ENCODE assay signal across 21 cellular contexts in the genomic region with DNA sequence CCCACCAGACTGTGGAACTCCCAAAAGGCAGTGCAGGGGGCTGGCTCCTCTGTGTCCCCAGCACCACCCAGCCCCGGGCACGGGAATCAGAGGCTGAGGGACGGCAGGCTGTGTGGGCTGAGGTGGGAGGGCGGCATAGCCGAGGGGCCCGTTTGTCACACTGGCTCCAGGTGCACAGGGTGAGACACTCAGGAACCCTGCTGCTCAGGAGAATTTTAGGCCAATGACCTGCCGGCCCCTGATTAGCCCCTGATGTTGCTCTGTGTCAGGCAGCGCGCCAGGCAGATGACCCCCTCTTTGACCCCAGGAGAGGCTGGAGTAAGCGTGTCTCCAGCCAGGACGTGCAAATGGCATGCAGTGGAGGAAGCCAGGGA. TPM values are rescaled to one million over a fixed set of nuclear protein-coding genes. Genes with fewer than 3 reads are reported as not detected.
DNase-seq lines count a peak whose midpoint lies in the region; ATAC-seq, FAIRE-seq and TF ChIP-seq lines count a peak whose summit lies in the region.
"Had no signal": no experiment of that assay in that cellular context is flagged by ENCODE, and none has a peak within 500 bp of the region (broad histone marks: within the 10 kb centered on the region; RNA-seq: fewer than 3 reads in every experiment).

No MANE protein-coding gene starts in this region.

- intact Hi-C loops in PC-9 (cut with micrococcal nuclease; ENCODE audit: unreplicated experiment) (loop anchor here (5.0 to 10.0 kb wide), 3 partner anchors 52 to 118 kb away; a partner anchor contains a TSS), kidney (cut with DNase I) (no loop called here), posterior vena cava (cut with DNase I) (no loop called here)

- no peak overlapping the region for H4K5ac ChIP-seq in H9 (ENCODE audit: insufficient read length, low read depth, low read length)

- no peaks in the 10 kb centered on the region for H3K9me2 ChIP-seq in PC-9 (ENCODE audit: insufficient read depth)

- no peaks in the 10 kb centered on the region for H3K79me1 ChIP-seq in H9 (ENCODE audit: insufficient read depth, low read depth, low read length, poor library complexity, severe bottlenecking)

- CTCF ChIA-PET in PC-9 (lab: Charles Lee) = no interaction called here

- H2BK15ac ChIP-seq in H9 (ENCODE audit: low read depth, low read length) = no peak overlapping the region

- H3K79me2 ChIP-seq in H9 (ENCODE audit: insufficient read depth, low read length) = no peaks in the 10 kb centered on the region
- H3K79me2 ChIP-seq in PC-9 (ENCODE audit: low read depth) = no peaks in the 10 kb centered on the region

- WGBS in H9 (ENCODE audit: extremely low coverage, insufficient read length, low lambda C conversion rate) = no CpG with 5 or more reads among the region's 11 CpGs

- no peak overlapping the region for H2BK12ac ChIP-seq in H9 (ENCODE audit: insufficient read length, low read depth, low read length)

- H3K4me2 ChIP-seq in H9 (ENCODE audit: insufficient read depth, insufficient read length, low read length) = no peak overlapping the region
- peak overlapping the region; percentile 91 for H3K4me2 ChIP-seq in PC-9
- H3K4me2 ChIP-seq: GM23338 had no signal

- no peak overlapping the region for H3K18ac ChIP-seq in H9 (ENCODE audit: insufficient read length, low read depth, low read length)

- H3K4ac ChIP-seq in H9 (ENCODE audit: low read depth, low read length) = no peak overlapping the region

- H3K27ac Mint-ChIP-seq in H9 (no peak overlapping the region), immature natural killer cell (no peak overlapping the region)
- H3K27ac Mint-ChIP-seq: GM23338 had no signal

- no peak overlapping the region for H3K23ac ChIP-seq in H9 (ENCODE audit: insufficient read length, low read depth, low read length)

- FAIRE-seq in kidney (lab: Jason Lieb, UNC) = no peak
- FAIRE-seq: GM12891, HepG2, RCC 7860 had no signal

- H2AFZ ChIP-seq in H9 (ENCODE audit: low read length) (no peak overlapping the region), PC-9 (peak overlapping the region; percentile 80)
- H2AFZ ChIP-seq: GM23338 had no signal

- H3T11ph ChIP-seq in H9 (ENCODE audit: low read length) = no peak overlapping the region

- no peak for TF ChIP-seq CTCF in H9 (conservative IDR thresholded peaks at IDR 0.05)
- TF ChIP-seq CTCF in PC-9 (conservative IDR thresholded peaks at IDR 0.05) = no peak
- no peak for TF ChIP-seq CTCF in kidney (IDR thresholded peaks at IDR 0.05; ENCODE audit: borderline replicate concordance, extremely low read depth, insufficient read depth)

- H3K27ac ChIP-seq in H9 (ENCODE audit: insufficient read length, low read depth, low read length) = no peak overlapping the region
- H3K27ac ChIP-seq in PC-9 = peak overlapping the region; percentile 89
- H3K27ac ChIP-seq in kidney (ENCODE audit: low read depth in 2 of 2, low read length in 2 of 2) = no peak overlapping the region
- H3K27ac ChIP-seq: SJCRH30 had no signal

- no peak overlapping the region for H4K91ac ChIP-seq in H9 (ENCODE audit: insufficient read length, low read depth, low read length)

- H4K8ac ChIP-seq in H9 (replicated peaks; ENCODE audit: insufficient read length, low read depth, low read length) = no peak overlapping the region

- H3K9me3 Mint-ChIP-seq in H9 = peaks cover 4 to 5% of the 10 kb centered on the region in 2 experiments; a peak in 4 of 5 replicates
- H3K9me3 Mint-ChIP-seq in immature natural killer cell = peaks cover 0 to 5% (median 0%) of the 10 kb centered on the region in 6 donors

- H3K36me3 Mint-ChIP-seq in H9 (ENCODE audit: insufficient read depth in 1 of 3, low read depth in 3 of 3) (peaks cover 0 to 4% (median 3%) of the 10 kb centered on the region in 3 experiments; a peak in 1 of 7 replicates), immature natural killer cell (peaks cover 0 to 4% (median 3%) of the 10 kb centered on the region in 3 donors)

- no peak overlapping the region for H2BK20ac ChIP-seq in H9 (ENCODE audit: low read depth, low read length, poor library complexity, severe bottlenecking)

- BruUV-seq in PC-9 (replicated peaks; lab: Mats Ljungman, UMichigan) = TSS peak; percentile 23

- H3K27me3 Mint-ChIP-seq in H9 (ENCODE audit: low read depth) = peaks cover 10% of the 10 kb centered on the region
- H3K27me3 Mint-ChIP-seq in immature natural killer cell (ENCODE audit: low read depth in 3 of 3) = peaks cover 0 to 2% (median 1%) of the 10 kb centered on the region in 3 donors
- H3K27me3 Mint-ChIP-seq: CD8-positive, alpha-beta memory T cell had no signal

- ATAC-seq in HG02678 (IDR thresholded peaks at IDR 0.05; ENCODE audit: unreplicated experiment) (no peak), GM21515 (IDR thresholded peaks at IDR 0.05; ENCODE audit: unreplicated experiment) (no peak)

- no peaks in the 10 kb centered on the region for H3K4me1 ChIP-seq in H9 (ENCODE audit: insufficient read depth, low read length)
- peaks cover 63% of the 10 kb centered on the region for H3K4me1 ChIP-seq in PC-9 (replicated peaks; ENCODE audit: insufficient read depth)
- H3K4me1 ChIP-seq in kidney (ENCODE audit: control insufficient read depth in 1 of 2, insufficient read depth in 1 of 2, low read depth in 1 of 2, low read length in 2 of 2) = no peaks in the 10 kb centered on the region
- H3K4me1 ChIP-seq: SJCRH30 had no signal

- H3K9me3 ChIP-seq in H9 (ENCODE audit: control insufficient read depth, low read depth, low read length) = no peaks in the 10 kb centered on the region
- H3K9me3 ChIP-seq in PC-9 (ENCODE audit: insufficient read depth, low read depth) = no peaks in the 10 kb centered on the region; the same call in 1 of the 2 replicates
- no peaks in the 10 kb centered on the region for H3K9me3 ChIP-seq in kidney (ENCODE audit: control insufficient read depth in 1 of 2, low read length in 2 of 2)
- H3K9me3 ChIP-seq: SJCRH30 had no signal

- no peak overlapping the region for H2BK120ac ChIP-seq in H9 (ENCODE audit: low read depth, low read length, poor library complexity, severe bottlenecking)

- H3K4me3 Mint-ChIP-seq in H9 (no peak overlapping the region), immature natural killer cell (no peak overlapping the region)
- H3K4me3 Mint-ChIP-seq: CD8-positive, alpha-beta memory T cell; GM23338 had no signal

- H3K9ac ChIP-seq in H9 (ENCODE audit: extremely low read depth, insufficient read length, low read length) (no peak overlapping the region), kidney (ENCODE audit: low read length in 2 of 2) (no peak overlapping the region)

- DNase-seq in H9 = peak; percentile 24
- DNase-seq in PC-9 = peak in 1 of 2 experiments; percentile 51
- DNase-seq in kidney = peak; percentile 38
- peak; percentile 51 for DNase-seq in posterior vena cava (ENCODE audit: low spot score)
- no peak for DNase-seq in immature natural killer cell
- no peak for DNase-seq in retina
- DNase-seq: AML-193, C1 segment of cervical spinal cord, DMS153, KBM-7, NCI-H1092, NCI-H1436, NCI-H187 treated with DMSO at 0.1 percent for 48 hours, SJCRH30 had no signal

- H3K23me2 ChIP-seq in H9 (ENCODE audit: insufficient read length, low read depth, low read length, poor library complexity, severe bottlenecking) = no peaks in the 10 kb centered on the region

- H2BK5ac ChIP-seq in H9 (ENCODE audit: insufficient read length, low read length) = no peak overlapping the region

- POLR2A ChIA-PET in PC-9 (lab: Charles Lee; ENCODE audit: unreplicated experiment) = no interaction called here

- H2AK5ac ChIP-seq in H9 (ENCODE audit: insufficient read length, low read length) = no peak overlapping the region

- H3K4me3 ChIP-seq in PC-9 (peak overlapping the region; percentile 46; the same call in 1 of the 2 replicates), kidney (ENCODE audit: low read length in 2 of 2) (no peak overlapping the region)
- H3K4me3 ChIP-seq: GM23338, SJCRH30 had no signal

- no peak overlapping the region for H3K56ac ChIP-seq in H9 (ENCODE audit: insufficient read length, low read depth, low read length)

- no peak overlapping the region; the same call in 1 of the 2 replicates for H3K14ac ChIP-seq in H9 (ENCODE audit: insufficient read depth, low read length)

- H3K36me3 ChIP-seq in PC-9 (ENCODE audit: low read depth) (no peaks in the 10 kb centered on the region), kidney (ENCODE audit: control insufficient read depth in 1 of 2, insufficient read depth in 2 of 2, low read length in 2 of 2) (no peaks in the 10 kb centered on the region)
- H3K36me3 ChIP-seq: SJCRH30 had no signal

- H3K27me3 ChIP-seq in H9 (ENCODE audit: insufficient read depth, low read length) (no peaks in the 10 kb centered on the region), PC-9 (ENCODE audit: insufficient read depth, low read depth) (no peaks in the 10 kb centered on the region)

- H4K20me1 ChIP-seq in H9 (ENCODE audit: control insufficient read depth, insufficient read depth, insufficient read length) (peaks cover 3% of the 10 kb centered on the region), PC-9 (ENCODE audit: insufficient read depth) (no peaks in the 10 kb centered on the region)

- H3K4me1 Mint-ChIP-seq in H9 = peaks cover 8 to 22% of the 10 kb centered on the region in 2 experiments
- no peaks in the 10 kb centered on the region for H3K4me1 Mint-ChIP-seq in immature natural killer cell
- H3K4me1 Mint-ChIP-seq: CD8-positive, alpha-beta memory T cell had no signal

- H3F3A ChIP-seq in PC-9 (ENCODE audit: insufficient read depth, low read depth) = peaks cover 55% of the 10 kb centered on the region

RNA-seq across cellular contexts. Expression of a gene that starts 52.7 kb away (rescaled TPM):
- total RNA-seq in H9 (2021) (30.8 and 31.1 TPM in 2 replicates), PC-9 (2021) (25.0 and 25.1 TPM in 2 replicates), kidney (32.5 TPM), posterior vena cava (10 to 100 TPM; 18.2 to 21.1 TPM)
- polyA plus RNA-seq in kidney (ENCODE audit: insufficient read depth, low read depth, low replicate concordance) (8.9 TPM), immature natural killer cell (10 to 100 TPM in 1 of 3 donors, 1 to 10 TPM in 2; 6.6 to 18.8 (median 9.4) TPM)
- total RNA-seq: HepG2 had no signal
- polyA plus RNA-seq: HepG2 had no signal

Comparison
In these comparisons a context has a peak if more than half of its experiments do, and no peak if none do; other contexts are left out.
1. DNase-seq: peak in H9 (single experiment), kidney (single experiment) and posterior vena cava (single experiment); none in immature natural killer cell (0 of 3) and retina (single experiment).